Comparison of ENCODE assay signal across 21 cellular contexts in genomic region chr12:67759829-67760228, GRCh38.
A peak's percentile ranks its signal among the peaks of the same experiment; 100 is the strongest.
DNase-seq lines count a peak whose midpoint lies in the region; ATAC-seq and TF ChIP-seq lines count a peak whose summit lies in the region.
"Had no signal": no experiment of that assay in that cellular context is flagged by ENCODE, and none has a peak within 500 bp of the region (broad histone marks: within the 10 kb centered on the region; RNA-seq: fewer than 3 reads in every experiment).

No MANE protein-coding gene starts in this region.

- intact Hi-C loops in activated naive CD4-positive, alpha-beta T cell treated with anti-CD3 and anti-CD28 coated beads for 36 hours (cut with micrococcal nuclease) = loop anchor here (1.0 to 5.0 kb wide), 6 partner anchors 44 to 492 kb away; no protein-coding TSS in a partner anchor

- no peaks in the 10 kb centered on the region for H3K27me3 ChIP-seq in smooth muscle cell (ENCODE audit: low read depth)
- H3K27me3 ChIP-seq: ascending aorta, heart right ventricle had no signal

- H4K20me1 ChIP-seq in smooth muscle cell (ENCODE audit: low read depth) = no peaks in the 10 kb centered on the region

- no peaks in the 10 kb centered on the region for H3K9me3 Mint-ChIP-seq in activated naive CD4-positive, alpha-beta T cell treated with anti-CD3 and anti-CD28 coated beads for 36 hours
- no peaks in the 10 kb centered on the region for H3K9me3 Mint-ChIP-seq in activated naive CD4-positive, alpha-beta T cell treated with anti-CD3 and anti-CD28 coated beads, Interleukin-2, amount 10 ng/mL, durations not matched to agents 7 days and 5 days
- H3K9me3 Mint-ChIP-seq in activated T-cell treated with anti-CD3 and anti-CD28 coated beads, Interleukin-2, amount 50 U/mL, for 4 hours = peaks cover 4% of the 10 kb centered on the region
- no peaks in the 10 kb centered on the region for H3K9me3 Mint-ChIP-seq in stimulated activated naive B cell treated with anti-CD40 and anti-IgM and Interleukin-4, amounts not matched to agents 10 μg/mL and 1 μg/mL and 100 μg/mL, for 72 hours
- H3K9me3 Mint-ChIP-seq: central memory CD8-positive, alpha-beta T cell; memory B cell had no signal

- WGBS in smooth muscle cell (ENCODE audit: low lambda C conversion rate) = 46% methylated on average over 3 of the region's 3 CpGs

- H3K27ac ChIP-seq in smooth muscle cell (ENCODE audit: low read depth) = peak overlapping the region; percentile 79
- H3K27ac ChIP-seq: ascending aorta, HL-60, skin epidermis had no signal

- peak overlapping the region; percentile 75 for H3K27ac Mint-ChIP-seq in activated naive CD4-positive, alpha-beta T cell treated with anti-CD3 and anti-CD28 coated beads for 36 hours
- H3K27ac Mint-ChIP-seq in activated naive CD4-positive, alpha-beta T cell treated with anti-CD3 and anti-CD28 coated beads, Interleukin-2, amount 10 ng/mL, durations not matched to agents 7 days and 5 days = no peak overlapping the region
- peak overlapping the region; percentile 20 for H3K27ac Mint-ChIP-seq in stimulated activated naive B cell treated with anti-CD40 and anti-IgM and Interleukin-4, amounts not matched to agents 10 μg/mL and 1 μg/mL and 100 μg/mL, for 72 hours
- H3K27ac Mint-ChIP-seq: memory B cell had no signal

- peaks cover 10% of the 10 kb centered on the region for H3F3A ChIP-seq in smooth muscle cell (ENCODE audit: low read depth)

- H3K4me2 ChIP-seq in smooth muscle cell = peak overlapping the region; percentile 38

- TF ChIP-seq CTCF in smooth muscle cell (IDR thresholded peaks at IDR 0.05; ENCODE audit: borderline replicate concordance, insufficient read depth, poor library complexity, severe bottlenecking) = no peak

- peak overlapping the region; percentile 34 for H2AFZ ChIP-seq in smooth muscle cell (ENCODE audit: low read depth)

- ATAC-seq in activated T-cell treated with anti-CD3 and anti-CD28 coated beads, Interleukin-2, amount 50 U/mL, for 4 hours = peak; percentile 89 to 90
- ATAC-seq in stimulated activated naive B cell treated with anti-CD40 and anti-IgM and Interleukin-4, amounts not matched to agents 10 μg/mL and 1 μg/mL and 100 μg/mL, for 72 hours (replicated peaks) = peak; percentile 36 to 47
- ATAC-seq in GM19351 (IDR thresholded peaks at IDR 0.05; ENCODE audit: unreplicated experiment) (no peak), GM19463 (IDR thresholded peaks at IDR 0.05; ENCODE audit: unreplicated experiment) (no peak)
- ATAC-seq: heart right ventricle, left colon had no signal

- no peaks in the 10 kb centered on the region for H3K36me3 Mint-ChIP-seq in activated naive CD4-positive, alpha-beta T cell treated with anti-CD3 and anti-CD28 coated beads for 36 hours (ENCODE audit: low read depth)
- H3K36me3 Mint-ChIP-seq in activated naive CD4-positive, alpha-beta T cell treated with anti-CD3 and anti-CD28 coated beads, Interleukin-2, amount 10 ng/mL, durations not matched to agents 7 days and 5 days = no peaks in the 10 kb centered on the region
- no peaks in the 10 kb centered on the region for H3K36me3 Mint-ChIP-seq in activated T-cell treated with anti-CD3 and anti-CD28 coated beads, Interleukin-2, amount 50 U/mL, for 4 hours (ENCODE audit: insufficient read depth)
- H3K36me3 Mint-ChIP-seq in stimulated activated naive B cell treated with anti-CD40 and anti-IgM and Interleukin-4, amounts not matched to agents 10 μg/mL and 1 μg/mL and 100 μg/mL, for 72 hours = peaks cover 0 to 2% of the 10 kb centered on the region in 2 donors
- H3K36me3 Mint-ChIP-seq: memory B cell had no signal

- H3K4me3 ChIP-seq in smooth muscle cell = no peak overlapping the region
- H3K4me3 ChIP-seq: ascending aorta, heart right ventricle, skin epidermis had no signal

- peak; percentile 58 for DNase-seq in activated naive CD4-positive, alpha-beta T cell treated with anti-CD3 and anti-CD28 coated beads for 36 hours
- DNase-seq in activated naive CD4-positive, alpha-beta T cell treated with anti-CD3 and anti-CD28 coated beads, Interleukin-2, amount 10 ng/mL, durations not matched to agents 7 days and 5 days = no peak
- DNase-seq in activated T-cell treated with anti-CD3 and anti-CD28 coated beads, Interleukin-2, amount 50 U/mL, for 4 hours = no peak
- DNase-seq in smooth muscle cell (lab: John Stamatoyannopoulos, UW; ENCODE audit: unreplicated experiment) = no peak
- no peak for DNase-seq in stimulated activated naive B cell treated with anti-CD40 and anti-IgM and Interleukin-4, amounts not matched to agents 10 μg/mL and 1 μg/mL and 100 μg/mL, for 72 hours
- DNase-seq in NCI-H69 (lab: John Stamatoyannopoulos, UW) = no peak
- DNase-seq: activated gamma-delta T cell; C1 segment of cervical spinal cord; heart right ventricle; left colon; NCI-H1436; NCI-H510A treated with DMSO at 0.1 percent for 48 hours; NK-92 treated with Interleukin-12 subunit alpha and Interleukin-12 subunit beta, amount 100 ng/mL, for 24 hours; nucleus accumbens had no signal

- H3K9ac ChIP-seq in smooth muscle cell (ENCODE audit: low read depth) = no peak overlapping the region

- H3K36me3 ChIP-seq in smooth muscle cell (ENCODE audit: low read depth) = no peaks in the 10 kb centered on the region
- H3K36me3 ChIP-seq: ascending aorta, heart right ventricle had no signal

- peaks cover 48% of the 10 kb centered on the region for H3K4me1 Mint-ChIP-seq in activated naive CD4-positive, alpha-beta T cell treated with anti-CD3 and anti-CD28 coated beads for 36 hours (ENCODE audit: low read depth)
- H3K4me1 Mint-ChIP-seq in activated naive CD4-positive, alpha-beta T cell treated with anti-CD3 and anti-CD28 coated beads, Interleukin-2, amount 10 ng/mL, durations not matched to agents 7 days and 5 days = peaks cover 2% of the 10 kb centered on the region
- peaks cover 24% of the 10 kb centered on the region for H3K4me1 Mint-ChIP-seq in activated T-cell treated with anti-CD3 and anti-CD28 coated beads, Interleukin-2, amount 50 U/mL, for 4 hours (ENCODE audit: low read depth)
- peaks cover 34 to 60% of the 10 kb centered on the region in 2 donors for H3K4me1 Mint-ChIP-seq in stimulated activated naive B cell treated with anti-CD40 and anti-IgM and Interleukin-4, amounts not matched to agents 10 μg/mL and 1 μg/mL and 100 μg/mL, for 72 hours
- H3K4me1 Mint-ChIP-seq: central memory CD8-positive, alpha-beta T cell had no signal

- H3K4me1 ChIP-seq in smooth muscle cell (ENCODE audit: low read depth) = peaks cover 16% of the 10 kb centered on the region
- H3K4me1 ChIP-seq: ascending aorta had no signal

- H3K4me3 Mint-ChIP-seq in activated naive CD4-positive, alpha-beta T cell treated with anti-CD3 and anti-CD28 coated beads for 36 hours = no peak overlapping the region
- H3K4me3 Mint-ChIP-seq in activated naive CD4-positive, alpha-beta T cell treated with anti-CD3 and anti-CD28 coated beads, Interleukin-2, amount 10 ng/mL, durations not matched to agents 7 days and 5 days = no peak overlapping the region
- H3K4me3 Mint-ChIP-seq in activated T-cell treated with anti-CD3 and anti-CD28 coated beads, Interleukin-2, amount 50 U/mL, for 4 hours = peak overlapping the region; percentile 24
- H3K4me3 Mint-ChIP-seq in stimulated activated naive B cell treated with anti-CD40 and anti-IgM and Interleukin-4, amounts not matched to agents 10 μg/mL and 1 μg/mL and 100 μg/mL, for 72 hours = no peak overlapping the region
- H3K4me3 Mint-ChIP-seq: central memory CD8-positive, alpha-beta T cell; memory B cell had no signal

- H3K9me3 ChIP-seq in smooth muscle cell (replicated peaks; ENCODE audit: low read depth) = no peaks in the 10 kb centered on the region
- H3K9me3 ChIP-seq: ascending aorta, heart right ventricle had no signal

- no peaks in the 10 kb centered on the region for H3K79me2 ChIP-seq in smooth muscle cell (ENCODE audit: low read depth)

- CTCF ChIA-PET in activated naive CD4-positive, alpha-beta T cell treated with anti-CD3 and anti-CD28 coated beads for 36 hours (lab: Charles Lee) = interaction anchor here (0.7 to 0.8 kb wide), 2 partner anchors 15 to 119 kb away, joined by 3 read pairs; no protein-coding TSS in a partner anchor
- CTCF ChIA-PET in activated naive CD4-positive, alpha-beta T cell treated with anti-CD3 and anti-CD28 coated beads, Interleukin-2, amount 10 ng/mL, durations not matched to agents 7 days and 5 days (lab: Charles Lee) = no interaction called here

- no peaks in the 10 kb centered on the region for H3K27me3 Mint-ChIP-seq in activated naive CD4-positive, alpha-beta T cell treated with anti-CD3 and anti-CD28 coated beads for 36 hours (ENCODE audit: low read depth)
- H3K27me3 Mint-ChIP-seq in activated naive CD4-positive, alpha-beta T cell treated with anti-CD3 and anti-CD28 coated beads, Interleukin-2, amount 10 ng/mL, durations not matched to agents 7 days and 5 days = peaks cover 4% of the 10 kb centered on the region
- no peaks in the 10 kb centered on the region for H3K27me3 Mint-ChIP-seq in activated T-cell treated with anti-CD3 and anti-CD28 coated beads, Interleukin-2, amount 50 U/mL, for 4 hours (ENCODE audit: low read depth)
- no peaks in the 10 kb centered on the region for H3K27me3 Mint-ChIP-seq in stimulated activated naive B cell treated with anti-CD40 and anti-IgM and Interleukin-4, amounts not matched to agents 10 μg/mL and 1 μg/mL and 100 μg/mL, for 72 hours
- H3K27me3 Mint-ChIP-seq: central memory CD8-positive, alpha-beta T cell; memory B cell had no signal

Comparison
In these comparisons a context has a peak if more than half of its experiments do, and no peak if none do; other contexts are left out.
1. ATAC-seq: peak in activated T-cell treated with anti-CD3 and anti-CD28 coated beads, Interleukin-2, amount 50 U/mL, for 4 hours (2 of 2) and stimulated activated naive B cell treated with anti-CD40 and anti-IgM and Interleukin-4, amounts not matched to agents 10 μg/mL and 1 μg/mL and 100 μg/mL, for 72 hours (2 of 2); none in GM19351 (single experiment) and GM19463 (single experiment).